In the genomic region with DNA sequence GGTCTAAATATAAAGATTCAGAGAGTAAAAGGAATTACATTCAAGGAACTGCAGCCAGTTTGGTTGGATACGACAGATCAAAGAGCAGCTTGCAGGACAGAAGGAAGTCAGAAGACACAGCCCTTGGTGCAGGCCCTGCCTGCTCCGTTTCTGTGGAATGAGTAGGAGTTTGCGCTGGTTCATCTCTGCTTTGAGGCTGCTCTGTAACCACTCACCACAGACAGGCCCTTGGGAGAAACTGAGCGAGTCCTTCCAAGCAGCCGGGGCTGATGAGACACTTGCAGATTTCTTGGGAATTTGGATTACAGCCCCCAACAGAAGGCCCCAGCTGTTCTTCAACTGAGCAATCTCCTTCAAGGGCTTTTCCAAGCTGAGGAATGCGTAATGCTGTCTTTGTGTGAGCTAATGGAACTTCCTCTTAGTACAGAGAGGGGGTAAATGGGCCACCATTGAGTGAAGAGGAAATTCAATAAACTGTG, we compare ENCODE assay signal across 8 cellular contexts. TPM values are rescaled to one million over a fixed set of nuclear protein-coding genes. Genes with fewer than 3 reads are reported as not detected.
A peak's percentile ranks its signal among the peaks of the same experiment; 100 is the strongest.
DNase-seq lines count a peak whose midpoint lies in the region; ATAC-seq and TF ChIP-seq lines count a peak whose summit lies in the region.

No MANE protein-coding gene starts in this region.

- no peaks in the 10 kb centered on the region for H3K27me3 Mint-ChIP-seq in activated CD8-positive, alpha-beta T cell treated with anti-CD3 and anti-CD28 coated beads for 36 hours
- peaks cover 1 to 8% (median 6%) of the 10 kb centered on the region in 3 donors for H3K27me3 Mint-ChIP-seq in immature natural killer cell (ENCODE audit: low read depth in 3 of 3)

- peak overlapping the region; percentile 99 for H3K27ac Mint-ChIP-seq in activated CD8-positive, alpha-beta T cell treated with anti-CD3 and anti-CD28 coated beads for 36 hours
- peak overlapping the region; percentile 90 to 97 (median 92) for H3K27ac Mint-ChIP-seq in immature natural killer cell

- H3K9me3 Mint-ChIP-seq in activated CD8-positive, alpha-beta T cell treated with anti-CD3 and anti-CD28 coated beads for 36 hours, result peaks cover 13% of the 10 kb centered on the region
- H3K9me3 Mint-ChIP-seq in immature natural killer cell, result peaks cover 0 to 5% (median 0%) of the 10 kb centered on the region in 6 donors

- H3K4me1 Mint-ChIP-seq in activated CD8-positive, alpha-beta T cell treated with anti-CD3 and anti-CD28 coated beads for 36 hours (ENCODE audit: low read depth), result peaks cover 90% of the 10 kb centered on the region
- peaks cover 94 to 95% of the 10 kb centered on the region in 2 donors for H3K4me1 Mint-ChIP-seq in immature natural killer cell

- no peak for TF ChIP-seq CTCF in activated CD8-positive, alpha-beta T cell treated with anti-CD3 and anti-CD28 coated beads for 36 hours (IDR thresholded peaks at IDR 0.05)

- peak; percentile 65 for ATAC-seq in activated CD8-positive, alpha-beta T cell treated with anti-CD3 and anti-CD28 coated beads for 36 hours
- no peak for ATAC-seq in HG02623 (IDR thresholded peaks at IDR 0.05; ENCODE audit: unreplicated experiment)
- ATAC-seq in GM21515 (IDR thresholded peaks at IDR 0.05; ENCODE audit: unreplicated experiment), result no peak

- POLR2A ChIA-PET in activated CD8-positive, alpha-beta T cell treated with anti-CD3 and anti-CD28 coated beads for 36 hours (lab: Charles Lee), result interaction anchor here (0.6 to 33.1 kb wide), 21 partner anchors 9 to 187 kb away, joined by 3 to 710 read pairs (median 5); partner anchors contain the start of gene IL10RA
- POLR2A ChIA-PET in HEK293T (lab: Yijun Ruan, JAX), result no interaction called here

- intact Hi-C loops in activated CD8-positive, alpha-beta T cell treated with anti-CD3 and anti-CD28 coated beads for 36 hours (cut with micrococcal nuclease), result loop anchor here (1.0 to 5.0 kb wide), 3 partner anchors 44 to 188 kb away; no protein-coding TSS in a partner anchor

- peak overlapping the region; percentile 49 for H3K4me3 Mint-ChIP-seq in activated CD8-positive, alpha-beta T cell treated with anti-CD3 and anti-CD28 coated beads for 36 hours
- H3K4me3 Mint-ChIP-seq in immature natural killer cell, result peak overlapping the region; percentile 66 to 80 (median 75)

- peak; percentile 73 to 76 for DNase-seq in Kasumi-1 (lab: John Stamatoyannopoulos, UW)
- DNase-seq in activated CD8-positive, alpha-beta T cell treated with anti-CD3 and anti-CD28 coated beads for 36 hours, result peak; percentile 88
- DNase-seq in immature natural killer cell, result no peak
- peak; percentile 75 for DNase-seq in stimulated activated CD4-positive, alpha-beta T cell treated with anti-CD3 and anti-CD28 coated beads, Interleukin-4, amount 100 ng/mL, for 24 hours
- DNase-seq in HEK293T (ENCODE audit: extremely low spot score), result no peak
- no peak for DNase-seq in GOT3 (lab: John Stamatoyannopoulos, UW)

- CTCF ChIA-PET in activated CD8-positive, alpha-beta T cell treated with anti-CD3 and anti-CD28 coated beads for 36 hours (lab: Charles Lee), result interaction anchor here (0.8 to 31.9 kb wide), 16 partner anchors 13 to 187 kb away, joined by 3 to 386 read pairs (median 8); no protein-coding TSS in a partner anchor
- CTCF ChIA-PET in HEK293T (lab: Yijun Ruan, JAX), result no interaction called here

- peaks cover 49% of the 10 kb centered on the region for H3K36me3 Mint-ChIP-seq in activated CD8-positive, alpha-beta T cell treated with anti-CD3 and anti-CD28 coated beads for 36 hours (ENCODE audit: low read depth)
- peaks cover 24 to 32% (median 24%) of the 10 kb centered on the region in 3 donors for H3K36me3 Mint-ChIP-seq in immature natural killer cell

TF ChIP-seq in HEK293T, 16 proteins besides CTCF, POLR2A, EP300 and RAD21:
- TF ChIP-seq ZNF384 (IDR thresholded peaks at IDR 0.05) (no peak), HDGF (IDR thresholded peaks at IDR 0.05; ENCODE audit: borderline replicate concordance) (no peak), BHLHE40 (IDR thresholded peaks at IDR 0.05; ENCODE audit: borderline replicate concordance) (no peak), L3MBTL2 (conservative IDR thresholded peaks at IDR 0.05) (no peak), FOXM1 (IDR thresholded peaks at IDR 0.05; ENCODE audit: borderline replicate concordance) (no peak), TARDBP (IDR thresholded peaks at IDR 0.05) (no peak), SP1 (IDR thresholded peaks at IDR 0.05) (no peak), FOXA1 (IDR thresholded peaks at IDR 0.05) (no peak), ELF4 (IDR thresholded peaks at IDR 0.05) (no peak), ARNT (IDR thresholded peaks at IDR 0.05) (no peak), FOXK2 (IDR thresholded peaks at IDR 0.05) (no peak), LEF1 (IDR thresholded peaks at IDR 0.05; ENCODE audit: borderline replicate concordance) (no peak)
- TF ChIP-seq, protein P1, sequence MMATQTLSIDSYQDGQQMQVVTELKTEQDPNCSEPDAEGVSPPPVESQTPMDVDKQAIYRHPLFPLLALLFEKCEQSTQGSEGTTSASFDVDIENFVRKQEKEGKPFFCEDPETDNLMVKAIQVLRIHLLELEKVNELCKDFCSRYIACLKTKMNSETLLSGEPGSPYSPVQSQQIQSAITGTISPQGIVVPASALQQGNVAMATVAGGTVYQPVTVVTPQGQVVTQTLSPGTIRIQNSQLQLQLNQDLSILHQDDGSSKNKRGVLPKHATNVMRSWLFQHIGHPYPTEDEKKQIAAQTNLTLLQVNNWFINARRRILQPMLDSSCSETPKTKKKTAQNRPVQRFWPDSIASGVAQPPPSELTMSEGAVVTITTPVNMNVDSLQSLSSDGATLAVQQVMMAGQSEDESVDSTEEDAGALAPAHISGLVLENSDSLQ (IDR thresholded peaks at IDR 0.05), result no peak

RNA-seq across cellular contexts. Expression of gene IL10RA, which starts 16.4 kb away (rescaled TPM):
- 10 to 100 TPM; 73.3 to 80.9 TPM for total RNA-seq in activated CD8-positive, alpha-beta T cell treated with anti-CD3 and anti-CD28 coated beads for 36 hours
- polyA plus RNA-seq in immature natural killer cell, result 100 to 1,000 TPM; 215 to 460 (median 264) TPM

Comparison
In these comparisons a context has a peak if more than half of its experiments do, and no peak if none do; other contexts are left out.
1. DNase-seq: peak in Kasumi-1 (2 of 2), activated CD8-positive, alpha-beta T cell treated with anti-CD3 and anti-CD28 coated beads for 36 hours (single experiment) and stimulated activated CD4-positive, alpha-beta T cell treated with anti-CD3 and anti-CD28 coated beads, Interleukin-4, amount 100 ng/mL, for 24 hours (single experiment); none in immature natural killer cell (0 of 3), HEK293T (single experiment) and GOT3 (single experiment).